Comparison of ENCODE assay signal across 17 cellular contexts in genomic region chr7:63044721-63045120, GRCh38.
DNase-seq lines count a peak whose midpoint lies in the region; TF ChIP-seq lines count a peak whose summit lies in the region.
"Had no signal": no experiment of that assay in that cellular context is flagged by ENCODE, and none has a peak within 500 bp of the region (broad histone marks: within the 10 kb centered on the region; RNA-seq: fewer than 3 reads in every experiment).

No MANE protein-coding gene starts in this region.

- no peak for TF ChIP-seq POLR2A in esophagus squamous epithelium (IDR thresholded peaks at IDR 0.05)

- peak; percentile 10 for DNase-seq in ecto neural progenitor cell (ENCODE audit: low spot score)
- DNase-seq in osteocyte (ENCODE audit: extremely low spot score, unreplicated experiment), result peak; percentile 82
- DNase-seq in esophagus squamous epithelium (lab: John Stamatoyannopoulos, UW), result no peak
- no peak for DNase-seq in WERI-Rb-1
- no peak for DNase-seq in DMS 273 (lab: John Stamatoyannopoulos, UW; ENCODE audit: unreplicated experiment)
- DNase-seq: 8988T; ACHN; BE2C; C1 segment of cervical spinal cord; CD4-positive, alpha-beta memory T cell; CD4-positive, CD25-positive, alpha-beta regulatory T cell; CD8-positive, alpha-beta memory T cell; COR-L47; DMS79 treated with DMSO at 0.1 percent for 48 hours had no signal

- H3K4me1 Mint-ChIP-seq in osteocyte (ENCODE audit: unreplicated experiment), result no peaks in the 10 kb centered on the region
- H3K4me1 Mint-ChIP-seq: CD14-positive monocyte; CD4-positive, alpha-beta memory T cell; CD4-positive, CD25-positive, alpha-beta regulatory T cell; CD8-positive, alpha-beta memory T cell had no signal

- H3K36me3 Mint-ChIP-seq in osteocyte (ENCODE audit: unreplicated experiment), result peaks cover 3% of the 10 kb centered on the region
- H3K36me3 Mint-ChIP-seq: CD14-positive monocyte; CD4-positive, alpha-beta memory T cell; CD4-positive, CD25-positive, alpha-beta regulatory T cell had no signal

- TF ChIP-seq CTCF in osteocyte (IDR thresholded peaks at IDR 0.05), result no peak
- TF ChIP-seq CTCF in esophagus squamous epithelium (IDR thresholded peaks at IDR 0.05), result no peak
- TF ChIP-seq CTCF in WERI-Rb-1 (IDR thresholded peaks at IDR 0.05; ENCODE audit: low read depth, low read length), result no peak

- H3K4me3 ChIP-seq in esophagus squamous epithelium (no peak overlapping the region), WERI-Rb-1 (ENCODE audit: low read depth, low read length) (no peak overlapping the region)
- H3K4me3 ChIP-seq: BLaER1, GM12878 had no signal

- intact Hi-C loops in esophagus squamous epithelium (cut with DNase I), result no loop called here

- H3K9me3 Mint-ChIP-seq in osteocyte (ENCODE audit: unreplicated experiment), result peaks cover 47% of the 10 kb centered on the region

- H3K27ac ChIP-seq in esophagus squamous epithelium (no peak overlapping the region), WERI-Rb-1 (no peak overlapping the region)
- H3K27ac ChIP-seq: BLaER1 had no signal

- no peaks in the 10 kb centered on the region for H3K27me3 Mint-ChIP-seq in osteocyte (ENCODE audit: unreplicated experiment)
- H3K27me3 Mint-ChIP-seq: CD4-positive, alpha-beta memory T cell; CD4-positive, CD25-positive, alpha-beta regulatory T cell; CD8-positive, alpha-beta memory T cell had no signal

- H3K9me3 ChIP-seq in esophagus squamous epithelium (peaks cover 0 to 80% (median 0%) of the 10 kb centered on the region in 3 donors), WERI-Rb-1 (ENCODE audit: severe bottlenecking) (peaks cover 3% of the 10 kb centered on the region)
- H3K9me3 ChIP-seq: BE2C had no signal

- whole genome bisulfite sequencing in esophagus squamous epithelium, 2 donors, result 67 to 83% methylated on average over 2 to 3 of the region's 3 CpGs

- no peak overlapping the region for H3K27ac Mint-ChIP-seq in osteocyte (ENCODE audit: unreplicated experiment)
- H3K27ac Mint-ChIP-seq: CD14-positive monocyte; CD4-positive, alpha-beta memory T cell; CD4-positive, CD25-positive, alpha-beta regulatory T cell; CD8-positive, alpha-beta memory T cell had no signal

- H3K4me3 Mint-ChIP-seq in osteocyte (ENCODE audit: unreplicated experiment), result no peak overlapping the region
- H3K4me3 Mint-ChIP-seq: CD14-positive monocyte; CD4-positive, alpha-beta memory T cell; CD4-positive, CD25-positive, alpha-beta regulatory T cell; CD8-positive, alpha-beta memory T cell had no signal

- no peaks in the 10 kb centered on the region for H3K4me1 ChIP-seq in esophagus squamous epithelium
- H3K4me1 ChIP-seq: BE2C, BLaER1 had no signal

- no peaks in the 10 kb centered on the region for H3K36me3 ChIP-seq in esophagus squamous epithelium
- no peaks in the 10 kb centered on the region for H3K36me3 ChIP-seq in WERI-Rb-1
- H3K36me3 ChIP-seq: BE2C, BLaER1 had no signal

- H3K27me3 ChIP-seq in esophagus squamous epithelium, result no peaks in the 10 kb centered on the region
- no peaks in the 10 kb centered on the region for H3K27me3 ChIP-seq in WERI-Rb-1 (ENCODE audit: insufficient read depth, low read depth, severe bottlenecking)
- H3K27me3 ChIP-seq: BE2C, BLaER1 had no signal

Comparison
In these comparisons a context has a peak if more than half of its experiments do, and no peak if none do; other contexts are left out.
1. DNase-seq: peak in ecto neural progenitor cell (single experiment) and osteocyte (single experiment); none in esophagus squamous epithelium (single experiment), WERI-Rb-1 (single experiment) and DMS 273 (single experiment).